In genomic region chr1:64980745-64981601, GRCh38 we compare ENCODE assay signal across 16 cellular contexts. TPM values are rescaled to one million over a fixed set of nuclear protein-coding genes. Genes with fewer than 3 reads are reported as not detected.
A peak's percentile ranks its signal among the peaks of the same experiment; 100 is the strongest.
DNase-seq lines count a peak whose midpoint lies in the region; ATAC-seq, FAIRE-seq and TF ChIP-seq lines count a peak whose summit lies in the region.
"Had no signal": no experiment of that assay in that cellular context is flagged by ENCODE, and none has a peak within 500 bp of the region (broad histone marks: within the 10 kb centered on the region; RNA-seq: fewer than 3 reads in every experiment).

No MANE protein-coding gene starts in this region.

- peaks cover 16% of the 10 kb centered on the region for H3K4me1 Mint-ChIP-seq in activated CD8-positive, alpha-beta T cell treated with anti-CD3 and anti-CD28 coated beads, Interleukin-2, amount 10 ng/mL, durations not matched to agents 7 days and 5 days (ENCODE audit: low read depth)

- no peaks in the 10 kb centered on the region for H3K36me3 Mint-ChIP-seq in activated CD8-positive, alpha-beta T cell treated with anti-CD3 and anti-CD28 coated beads, Interleukin-2, amount 10 ng/mL, durations not matched to agents 7 days and 5 days (ENCODE audit: low read depth)
- H3K36me3 Mint-ChIP-seq: activated naive CD4-positive, alpha-beta T cell treated with anti-CD3 and anti-CD28 coated beads, Interleukin-2, amount 10 ng/mL, durations not matched to agents 7 days and 5 days had no signal

- TF ChIP-seq CTCF in A549 (IDR thresholded peaks at IDR 0.05), result no peak
- TF ChIP-seq CTCF in upper lobe of left lung (IDR thresholded peaks at IDR 0.05), result no peak
- no peak for TF ChIP-seq CTCF in suprapubic skin (IDR thresholded peaks at IDR 0.05)

- POLR2A ChIA-PET in A549 (lab: Yijun Ruan, JAX), result no interaction called here
- POLR2A ChIA-PET in activated CD8-positive, alpha-beta T cell treated with anti-CD3 and anti-CD28 coated beads, Interleukin-2, amount 10 ng/mL, durations not matched to agents 7 days and 5 days (lab: Charles Lee), result interaction anchor here (0.5 kb wide), 1 partner anchor 11 kb away, joined by 3 read pairs; no protein-coding TSS in a partner anchor

- no peak overlapping the region for H3K4me3 Mint-ChIP-seq in activated CD8-positive, alpha-beta T cell treated with anti-CD3 and anti-CD28 coated beads, Interleukin-2, amount 10 ng/mL, durations not matched to agents 7 days and 5 days
- H3K4me3 Mint-ChIP-seq: activated naive CD4-positive, alpha-beta T cell treated with anti-CD3 and anti-CD28 coated beads, Interleukin-2, amount 10 ng/mL, durations not matched to agents 7 days and 5 days; T-helper 1 cell treated with Interleukin-12 subunit alpha and Interleukin-12 subunit beta and Interleukin-4 antibody, amounts not matched to agents 30 μg/mL and 1 μg/mL, for 36 hours had no signal

- H3K36me3 ChIP-seq in upper lobe of left lung (peaks cover 0 to 8% (median 0%) of the 10 kb centered on the region in 4 donors), suprapubic skin (no peaks in the 10 kb centered on the region)
- H3K36me3 ChIP-seq: vagina had no signal

- TF ChIP-seq EP300 in A549 (IDR thresholded peaks at IDR 0.05), result no peak
- TF ChIP-seq EP300 in upper lobe of left lung (IDR thresholded peaks at IDR 0.05), result no peak
- no peak for TF ChIP-seq EP300 in suprapubic skin (IDR thresholded peaks at IDR 0.05)

- H3K4me3 ChIP-seq in A549, result no peak overlapping the region
- H3K4me3 ChIP-seq in upper lobe of left lung, result no peak overlapping the region
- H3K4me3 ChIP-seq in suprapubic skin, result no peak overlapping the region
- H3K4me3 ChIP-seq: vagina had no signal

- CTCF ChIA-PET in A549 (lab: Yijun Ruan, JAX), result interaction anchor here (1.2 kb wide), 1 partner anchor 9 kb away, joined by 4 read pairs; no protein-coding TSS in a partner anchor
- CTCF ChIA-PET in activated CD8-positive, alpha-beta T cell treated with anti-CD3 and anti-CD28 coated beads, Interleukin-2, amount 10 ng/mL, durations not matched to agents 7 days and 5 days (lab: Charles Lee), result no interaction called here

- WGBS in A549 (ENCODE audit: missing lambda C conversion rate), result 73% methylated on average over 8 of the region's 8 CpGs
- 74 to 80% methylated on average over 8 of the region's 8 CpGs for WGBS in upper lobe of left lung, 2 donors
- 74% methylated on average over 8 of the region's 8 CpGs for WGBS in suprapubic skin

- no peak for FAIRE-seq in A549 (lab: Jason Lieb, UNC)

- H3K4me1 ChIP-seq in A549 (peaks cover 34% of the 10 kb centered on the region), upper lobe of left lung (no peaks in the 10 kb centered on the region), suprapubic skin (peaks cover 19% of the 10 kb centered on the region)

- H3K9me3 ChIP-seq in A549 (no peaks in the 10 kb centered on the region), upper lobe of left lung (no peaks in the 10 kb centered on the region), suprapubic skin (no peaks in the 10 kb centered on the region)
- H3K9me3 ChIP-seq: vagina had no signal

- no peaks in the 10 kb centered on the region for H3K27me3 Mint-ChIP-seq in activated CD8-positive, alpha-beta T cell treated with anti-CD3 and anti-CD28 coated beads, Interleukin-2, amount 10 ng/mL, durations not matched to agents 7 days and 5 days (ENCODE audit: low read depth)
- H3K27me3 Mint-ChIP-seq: activated naive CD4-positive, alpha-beta T cell treated with anti-CD3 and anti-CD28 coated beads, Interleukin-2, amount 10 ng/mL, durations not matched to agents 7 days and 5 days had no signal

- intact Hi-C loops in left colon (cut with DNase I, micrococcal nuclease), result no loop called here

- H3K27me3 ChIP-seq in upper lobe of left lung (no peaks in the 10 kb centered on the region), suprapubic skin (no peaks in the 10 kb centered on the region)
- H3K27me3 ChIP-seq: vagina had no signal

- ATAC-seq in A549 (no peak), HG02852 (IDR thresholded peaks at IDR 0.05; ENCODE audit: unreplicated experiment) (peak; percentile 54), left colon (peak; percentile 65), upper lobe of left lung (ENCODE audit: low FRiP score in 2 of 2) (no peak), HG02938 (IDR thresholded peaks at IDR 0.05; ENCODE audit: unreplicated experiment) (no peak), HG03280 (IDR thresholded peaks at IDR 0.05; ENCODE audit: unreplicated experiment) (no peak)
- ATAC-seq in activated CD8-positive, alpha-beta T cell treated with anti-CD3 and anti-CD28 coated beads, Interleukin-2, amount 10 ng/mL, durations not matched to agents 7 days and 5 days, result peak; percentile 47
- ATAC-seq: Panc1 had no signal

- DNase-seq in A549 (ENCODE audit: low read depth in 1 of 2, low spot score in 1 of 2) (no peak), left colon (no peak), upper lobe of left lung (no peak), suprapubic skin (ENCODE audit: low spot score in 2 of 2) (no peak)
- no peak for DNase-seq in activated CD8-positive, alpha-beta T cell treated with anti-CD3 and anti-CD28 coated beads, Interleukin-2, amount 10 ng/mL, durations not matched to agents 7 days and 5 days
- DNase-seq: activated naive CD4-positive, alpha-beta T cell treated with anti-CD3 and anti-CD28 coated beads, Interleukin-2, amount 10 ng/mL, durations not matched to agents 7 days and 5 days; cortex of kidney; H7; posterior cingulate gyrus; stimulated activated CD4-positive, alpha-beta T cell treated with anti-CD3 and anti-CD28 coated beads, Interleukin-15, amount 100 ng/mL, for 24 hours had no signal

- H3K27ac Mint-ChIP-seq in activated CD8-positive, alpha-beta T cell treated with anti-CD3 and anti-CD28 coated beads, Interleukin-2, amount 10 ng/mL, durations not matched to agents 7 days and 5 days, result peak overlapping the region; percentile 18
- H3K27ac Mint-ChIP-seq: activated naive CD4-positive, alpha-beta T cell treated with anti-CD3 and anti-CD28 coated beads, Interleukin-2, amount 10 ng/mL, durations not matched to agents 7 days and 5 days; T-helper 1 cell treated with Interleukin-12 subunit alpha and Interleukin-12 subunit beta and Interleukin-4 antibody, amounts not matched to agents 30 μg/mL and 1 μg/mL, for 36 hours had no signal

- no peak for TF ChIP-seq RAD21 in A549 (conservative IDR thresholded peaks at IDR 0.05 in 1 of 2, IDR thresholded peaks at IDR 0.05 in 1 of 2)

- H3K27ac ChIP-seq in A549, result peak overlapping the region; percentile 81 to 84; a peak in 5 of 6 replicates
- no peak overlapping the region for H3K27ac ChIP-seq in upper lobe of left lung
- no peak overlapping the region for H3K27ac ChIP-seq in suprapubic skin
- H3K27ac ChIP-seq: vagina had no signal

- TF ChIP-seq POLR2A in A549 (IDR thresholded peaks at IDR 0.05; ENCODE audit: low read length) (no peak), upper lobe of left lung (IDR thresholded peaks at IDR 0.05) (no peak), suprapubic skin (IDR thresholded peaks at IDR 0.05) (no peak)

- peaks cover 3% of the 10 kb centered on the region for H3K9me3 Mint-ChIP-seq in activated CD8-positive, alpha-beta T cell treated with anti-CD3 and anti-CD28 coated beads, Interleukin-2, amount 10 ng/mL, durations not matched to agents 7 days and 5 days (ENCODE audit: insufficient read depth)

- peak overlapping the region; percentile 91 for H3K4me2 ChIP-seq in A549

TF ChIP-seq in A549, 52 proteins besides CTCF, POLR2A, EP300 and RAD21 (continues in another document):
- no peak for TF ChIP-seq HOXB5 (CRISPR knock-in tag; IDR thresholded peaks at IDR 0.05)
- TF ChIP-seq TP53 (CRISPR knock-in tag; IDR thresholded peaks at IDR 0.05), result no peak
- TF ChIP-seq MYC (IDR thresholded peaks at IDR 0.05; ENCODE audit: borderline replicate concordance, low read length), result no peak
- no peak for TF ChIP-seq MAX (IDR thresholded peaks at IDR 0.05)
- no peak for TF ChIP-seq RCOR1 (IDR thresholded peaks at IDR 0.05; ENCODE audit: low read depth, low read length)
- TF ChIP-seq POLR2AphosphoS2 (conservative IDR thresholded peaks at IDR 0.05; ENCODE audit: low read length), result no peak
- no peak for TF ChIP-seq ZFP36 (IDR thresholded peaks at IDR 0.05; ENCODE audit: borderline replicate concordance, partially characterized antibody)
- no peak for TF ChIP-seq E2F6 (IDR thresholded peaks at IDR 0.05; ENCODE audit: borderline replicate concordance, low read depth)
- TF ChIP-seq ATOH8 (CRISPR knock-in tag; IDR thresholded peaks at IDR 0.05; ENCODE audit: low read depth), result no peak
- no peak for TF ChIP-seq NFE2L2 (conservative IDR thresholded peaks at IDR 0.05; ENCODE audit: low read length)
- TF ChIP-seq SMC3 (IDR thresholded peaks at IDR 0.05), result no peak
- no peak for TF ChIP-seq ZNF302 (CRISPR knock-in tag; IDR thresholded peaks at IDR 0.05)
- TF ChIP-seq PHF8 (IDR thresholded peaks at IDR 0.05; ENCODE audit: borderline replicate concordance, low read depth), result no peak
- TF ChIP-seq RNF2 (IDR thresholded peaks at IDR 0.05; ENCODE audit: borderline replicate concordance, low read depth), result no peak

RNA-seq across cellular contexts. Expression of gene JAK1, which starts 14.6 kb away (rescaled TPM):
- polyA plus RNA-seq in A549 (2011; rRNA removed), result 156 and 159 TPM in 2 replicates
- 70.5 and 85.3 TPM in 2 replicates for polyA plus RNA-seq in A549 (2012; cell fraction: cytosol; rRNA removed)
- polyA plus RNA-seq in A549 (2012; cell fraction: nucleus; rRNA removed), result 54.7 and 109 TPM in 2 replicates
- polyA plus RNA-seq in A549 (2017; fragmentation: RNase III; extraction: RNeasy Plus Mini Kit Qiagen cat#74134 plus additional on column Dnase treatment), result 110 to 123 TPM (median 114 TPM) in 3 replicates
- 197 and 200 TPM in 2 replicates for polyA minus RNA-seq in A549 (2011; rRNA and poly(A)+ RNA removed)
- 100 to 1,000 TPM; 156 to 159 TPM for total RNA-seq in activated CD8-positive, alpha-beta T cell treated with anti-CD3 and anti-CD28 coated beads, Interleukin-2, amount 10 ng/mL, durations not matched to agents 7 days and 5 days
- 100 to 1,000 TPM in 1 of 2 donors, 10 to 100 TPM in 1; 84.3 to 117 TPM for total RNA-seq in left colon
- total RNA-seq in upper lobe of left lung, result 100 to 1,000 TPM; 156 to 191 (median 167) TPM
- 100 to 1,000 TPM in 3 of 4 donors, 10 to 100 TPM in 1; 99.0 to 169 (median 127) TPM for total RNA-seq in suprapubic skin

Comparison
In these comparisons a context has a peak if more than half of its experiments do, and no peak if none do; other contexts are left out.
1. ATAC-seq: peak in HG02852 (single experiment), activated CD8-positive, alpha-beta T cell treated with anti-CD3 and anti-CD28 coated beads, Interleukin-2, amount 10 ng/mL, durations not matched to agents 7 days and 5 days (single experiment) and left colon (single experiment); none in A549 (0 of 2), upper lobe of left lung (0 of 2), HG02938 (single experiment) and HG03280 (single experiment).
2. H3K27ac ChIP-seq: peak in A549 (2 of 2); none in upper lobe of left lung (0 of 4) and suprapubic skin (single experiment).